Comparison of ENCODE assay signal across 8 cellular contexts in genomic region chr5:14143509-14143842, GRCh38. TPM values are rescaled to one million over a fixed set of nuclear protein-coding genes. Genes with fewer than 3 reads are reported as not detected.
DNase-seq lines count a peak whose midpoint lies in the region; ATAC-seq and TF ChIP-seq lines count a peak whose summit lies in the region.

No MANE protein-coding gene starts in this region.

- no peak overlapping the region for H3K27ac Mint-ChIP-seq in neural progenitor cell
- H3K27ac Mint-ChIP-seq in WTC11: no peak overlapping the region

- no peaks in the 10 kb centered on the region for H3K9me3 Mint-ChIP-seq in neural progenitor cell
- no peaks in the 10 kb centered on the region for H3K9me3 Mint-ChIP-seq in WTC11

- peak overlapping the region; percentile 96 for H3K4me3 ChIP-seq in brain microvascular endothelial cell (ENCODE audit: low read depth, low read length)
- peak overlapping the region; percentile 83 for H3K4me3 ChIP-seq in neural progenitor cell

- ATAC-seq in GM19043 (IDR thresholded peaks at IDR 0.05; ENCODE audit: low read depth, unreplicated experiment) (peak; percentile 8), HG03025 (IDR thresholded peaks at IDR 0.05; ENCODE audit: low FRiP score, unreplicated experiment) (peak; percentile 1), WTC11 (no peak; the same call in 1 of the 2 replicates)

- H3K79me2 ChIP-seq in neural progenitor cell (ENCODE audit: low read depth): peaks cover 47% of the 10 kb centered on the region

- H3K9ac ChIP-seq in neural progenitor cell: no peak overlapping the region

- CTCF ChIA-PET in WTC11 (lab: Charles Lee): interaction anchor here (0.6 to 5.9 kb wide), 13 partner anchors 9 to 208 kb away, joined by 3 to 45 read pairs (median 3); no protein-coding TSS in a partner anchor

- no peaks in the 10 kb centered on the region for H3K36me3 Mint-ChIP-seq in neural progenitor cell
- no peaks in the 10 kb centered on the region for H3K36me3 Mint-ChIP-seq in WTC11

- no peaks in the 10 kb centered on the region for H3K9me3 ChIP-seq in neural progenitor cell (ENCODE audit: low read depth)

- H3K36me3 ChIP-seq in brain microvascular endothelial cell (replicated peaks) (peaks cover 8% of the 10 kb centered on the region), neural progenitor cell (no peaks in the 10 kb centered on the region)

- H3K4me1 ChIP-seq in neural progenitor cell: peaks cover 21% of the 10 kb centered on the region

- peaks cover 45% of the 10 kb centered on the region for H4K20me1 ChIP-seq in neural progenitor cell (ENCODE audit: low read depth)

- POLR2A ChIA-PET in WTC11 (lab: Charles Lee): interaction anchor here (0.6 to 1.0 kb wide), 3 partner anchors 10 to 107 kb away, joined by 3 read pairs; no protein-coding TSS in a partner anchor

- H3K27me3 Mint-ChIP-seq in neural progenitor cell (ENCODE audit: insufficient read depth, low read depth) (peaks cover 2% of the 10 kb centered on the region), WTC11 (ENCODE audit: low read depth) (peaks cover 8% of the 10 kb centered on the region; the same call in 1 of the 2 replicates)

- H3K4me1 Mint-ChIP-seq in neural progenitor cell (peaks cover 46% of the 10 kb centered on the region), WTC11 (peaks cover 47% of the 10 kb centered on the region)

- H3K4me3 Mint-ChIP-seq in neural progenitor cell (no peak overlapping the region), WTC11 (no peak overlapping the region)

- TF ChIP-seq CTCF in brain microvascular endothelial cell (IDR thresholded peaks at IDR 0.05; ENCODE audit: low read depth, low read length, missing control alignments) (no peak), neural progenitor cell (IDR thresholded peaks at IDR 0.05) (no peak), WTC11 (IDR thresholded peaks at IDR 0.05) (no peak)

- no peak for DNase-seq in brain microvascular endothelial cell
- peak; percentile 67 for DNase-seq in neural progenitor cell (ENCODE audit: low spot score)
- no peak for DNase-seq in OCI-M1 (lab: John Stamatoyannopoulos, UW)
- DNase-seq in WTC11 (ENCODE audit: low spot score): no peak
- no peak for DNase-seq in SHP77 treated with DMSO at 0.1 percent for 48 hours (lab: John Stamatoyannopoulos, UW)
- DNase-seq in stimulated activated CD4-positive, alpha-beta T cell treated with anti-CD3 and anti-CD28 coated beads, Interleukin-4, amount 100 ng/mL, for 24 hours: no peak

- H2AFZ ChIP-seq in neural progenitor cell (replicated peaks): no peak overlapping the region

- peaks cover 22% of the 10 kb centered on the region for H3F3A ChIP-seq in neural progenitor cell (ENCODE audit: low read depth)

- in situ Hi-C loops in brain microvascular endothelial cell (cut with HindIII; ENCODE audit: low pct_ligation_motif_present, low sequenced_read_pairs): no loop called here

- H3K27me3 ChIP-seq in brain microvascular endothelial cell (replicated peaks): no peaks in the 10 kb centered on the region
- peaks cover 4% of the 10 kb centered on the region for H3K27me3 ChIP-seq in neural progenitor cell

- H3K27ac ChIP-seq in brain microvascular endothelial cell (peak overlapping the region; percentile 95), neural progenitor cell (peak overlapping the region; percentile 95)

- peak overlapping the region; percentile 92 for H3K4me2 ChIP-seq in neural progenitor cell

TF ChIP-seq in WTC11, 78 proteins besides CTCF, POLR2A, EP300 and RAD21:
- TF ChIP-seq MAX (CRISPR knock-in tag; IDR thresholded peaks at IDR 0.05) (no peak), FOXP1 (CRISPR knock-in tag; IDR thresholded peaks at IDR 0.05; ENCODE audit: borderline replicate concordance) (no peak), ELF4 (CRISPR knock-in tag; IDR thresholded peaks at IDR 0.05; ENCODE audit: low read depth) (no peak), USF1 (CRISPR knock-in tag; IDR thresholded peaks at IDR 0.05) (no peak), NFATC4 (CRISPR knock-in tag; IDR thresholded peaks at IDR 0.05) (no peak), ZBTB43 (CRISPR knock-in tag; IDR thresholded peaks at IDR 0.05) (no peak), CREM (CRISPR knock-in tag; IDR thresholded peaks at IDR 0.05) (no peak), PRRX2 (CRISPR knock-in tag; IDR thresholded peaks at IDR 0.05) (no peak), SMAD4 (CRISPR knock-in tag; IDR thresholded peaks at IDR 0.05) (no peak), SOX15 (CRISPR knock-in tag; IDR thresholded peaks at IDR 0.05) (no peak), PREB (CRISPR knock-in tag; IDR thresholded peaks at IDR 0.05; ENCODE audit: borderline replicate concordance) (no peak)
TF ChIP-seq in WTC11: peak in this region for 0.

RNA-seq across cellular contexts. Expression of gene TRIO, which starts 0.3 kb away (rescaled TPM):
- 76.3 and 84.7 TPM in 2 replicates for total RNA-seq in neural progenitor cell (ENCODE audit: low replicate concordance)
- total RNA-seq in WTC11 (2021): 69.2 to 88.8 TPM (median 73.5 TPM) in 3 replicates
